25 cellular contexts compared by ENCODE assay signal in genomic region chr1:41510531-41511238, GRCh38. TPM values are rescaled to one million over a fixed set of nuclear protein-coding genes. Genes with fewer than 3 reads are reported as not detected.
"Had no signal": no experiment of that assay in that cellular context is flagged by ENCODE, and none has a peak within 500 bp of the region (broad histone marks: within the 10 kb centered on the region; RNA-seq: fewer than 3 reads in every experiment).

No MANE protein-coding gene starts in this region.

- H3K27me3 Mint-ChIP-seq: central memory CD8-positive, alpha-beta T cell; memory B cell had no signal

- DNase-seq: effector memory CD4-positive, alpha-beta T cell; hippocampal formation; lower lobe of right lung; midbrain; psoas muscle; retina; spleen; stimulated activated CD4-positive, alpha-beta T cell treated with anti-CD3 and anti-CD28 coated beads, Interleukin-15, amount 100 ng/mL, for 24 hours; stimulated activated CD4-positive, alpha-beta T cell treated with anti-CD3 and anti-CD28 coated beads, Interleukin-1b, Interleukin-23, amount 100 ng/mL, for 48 hours; stimulated activated CD4-positive, alpha-beta T cell treated with anti-CD3 and anti-CD28 coated beads, Interleukin-4, amount 100 ng/mL, for 24 hours; stimulated activated naive CD4-positive, alpha-beta T cell treated with Interleukin-2 at 50 U/mL for 16 hours; testis had no signal

- H3K27me3 ChIP-seq: heart left ventricle, spleen, testis, tibial nerve had no signal

- H3K4me3 Mint-ChIP-seq: central memory CD8-positive, alpha-beta T cell; memory B cell; nephron had no signal

- H3K9me3 Mint-ChIP-seq: central memory CD8-positive, alpha-beta T cell; memory B cell; nephron had no signal

- H3K4me3 ChIP-seq: heart left ventricle, lower lobe of right lung, psoas muscle, spleen, testis, tibial nerve had no signal

- FAIRE-seq: endometrium, frontal cortex had no signal

- H3K4me1 Mint-ChIP-seq: central memory CD8-positive, alpha-beta T cell; memory B cell had no signal

- H3K27ac Mint-ChIP-seq: memory B cell had no signal

- H3K36me3 ChIP-seq: lower lobe of right lung had no signal

- ATAC-seq: esophagus mucosa, heart left ventricle, lower lobe of right lung, psoas muscle, sciatic nerve had no signal

- H3K9me3 ChIP-seq: heart left ventricle, lower lobe of right lung, psoas muscle, spleen, testis, tibial nerve had no signal

- H3K27ac ChIP-seq: heart left ventricle, lower lobe of right lung, psoas muscle, spleen, testis, tibial nerve had no signal

RNA-seq across cellular contexts. Expression of gene EDN2, which starts 26.2 kb away (rescaled TPM):
- total RNA-seq: fibroblast of lung, frontal cortex, kidney epithelial cell, osteoblast, psoas muscle, sciatic nerve, skeletal muscle tissue, spleen, testis had no signal
- polyA plus RNA-seq: fibroblast of lung, spleen had no signal
